In the genomic region with DNA sequence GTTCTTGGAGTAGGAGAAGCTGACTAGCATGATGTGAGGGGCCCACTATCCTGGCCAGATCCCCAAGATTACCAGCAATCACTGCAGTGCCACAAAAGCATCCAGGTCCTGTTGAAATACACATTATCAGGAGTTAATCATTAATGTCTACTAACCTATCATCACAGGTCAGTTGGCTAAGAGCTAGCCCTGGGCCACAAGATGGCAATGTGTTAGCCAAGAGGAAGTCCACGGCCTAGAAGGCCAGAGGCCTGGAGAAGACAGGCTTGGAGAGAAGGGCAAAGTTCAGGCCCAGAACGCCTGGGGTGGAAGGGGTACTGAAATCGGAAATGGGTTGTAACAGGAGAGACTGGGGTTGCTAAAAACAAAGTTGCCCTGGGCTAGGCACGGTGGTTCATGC, we compare ENCODE assay signal across 25 cellular contexts. TPM values are rescaled to one million over a fixed set of nuclear protein-coding genes. Genes with fewer than 3 reads are reported as not detected.
DNase-seq lines count a peak whose midpoint lies in the region; ATAC-seq and TF ChIP-seq lines count a peak whose summit lies in the region.
"Had no signal": no experiment of that assay in that cellular context is flagged by ENCODE, and none has a peak within 500 bp of the region (broad histone marks: within the 10 kb centered on the region; RNA-seq: fewer than 3 reads in every experiment).

No MANE protein-coding gene starts in this region.

- DNase-seq in DMS53 (lab: John Stamatoyannopoulos, UW) (peak; percentile 60), chondrocyte (ENCODE audit: low spot score) (peak; percentile 38), NCI-H345 (lab: John Stamatoyannopoulos, UW) (no peak), GM19238 (ENCODE audit: insufficient read length, low spot score) (no peak)
- DNase-seq: C1 segment of cervical spinal cord; CD4-positive, alpha-beta memory T cell; COR-L47; KBM-7; MV-4-11; NCI-H1105; NCI-H1436 treated with DMSO at 0.1 percent for 48 hours; NCI-H1930; NCI-H2107; NCI-H446; NCI-H526; SHP77 treated with DMSO at 0.1 percent for 48 hours; T-helper 1 cell had no signal

- H3K9ac ChIP-seq in liver (ENCODE audit: low read depth in 1 of 2, low read length in 2 of 2) = no peak overlapping the region

- H3K4me1 Mint-ChIP-seq in chondrocyte (ENCODE audit: low read depth) = no peaks in the 10 kb centered on the region
- H3K4me1 Mint-ChIP-seq: CD4-positive, alpha-beta memory T cell had no signal

- no peaks in the 10 kb centered on the region for H3K27me3 ChIP-seq in liver (ENCODE audit: control insufficient read depth in 4 of 4, insufficient read depth in 4 of 4, low read length in 3 of 4)

- ATAC-seq in GM18511 (IDR thresholded peaks at IDR 0.05; ENCODE audit: unreplicated experiment) = no peak
- no peak for ATAC-seq in GM18867 (IDR thresholded peaks at IDR 0.05; ENCODE audit: unreplicated experiment)
- ATAC-seq: Panc1 had no signal

- no peaks in the 10 kb centered on the region for H3K36me3 Mint-ChIP-seq in chondrocyte (ENCODE audit: low read depth)
- H3K36me3 Mint-ChIP-seq: CD4-positive, alpha-beta memory T cell had no signal

- no peak overlapping the region for H3K27ac Mint-ChIP-seq in chondrocyte (ENCODE audit: unreplicated experiment)
- H3K27ac Mint-ChIP-seq: CD4-positive, alpha-beta memory T cell had no signal

- H3K4me3 ChIP-seq in liver (ENCODE audit: low read depth in 1 of 3, low read length in 3 of 3) = no peak overlapping the region

- TF ChIP-seq CTCF in chondrocyte (IDR thresholded peaks at IDR 0.05) (no peak), liver (IDR thresholded peaks at IDR 0.05; ENCODE audit: low read depth, low read length, missing input control) (no peak)

- 39% methylated on average over 4 of the region's 4 CpGs for WGBS in liver

- TF ChIP-seq RAD21 in liver (IDR thresholded peaks at IDR 0.05) = peak; percentile 19 to 57

- no peaks in the 10 kb centered on the region for H3K9me3 Mint-ChIP-seq in chondrocyte (ENCODE audit: low read depth)
- H3K9me3 Mint-ChIP-seq: CD4-positive, alpha-beta memory T cell had no signal

- no peaks in the 10 kb centered on the region for H3K27me3 Mint-ChIP-seq in chondrocyte (ENCODE audit: low read depth)
- H3K27me3 Mint-ChIP-seq: CD4-positive, alpha-beta memory T cell had no signal

- no peaks in the 10 kb centered on the region for H3K36me3 ChIP-seq in liver (ENCODE audit: control insufficient read depth in 4 of 4, insufficient read depth in 3 of 4, low read depth in 1 of 4, low read length in 3 of 4)

- H3K9me3 ChIP-seq in liver (ENCODE audit: control insufficient read depth in 4 of 4, low read length in 3 of 4) = no peaks in the 10 kb centered on the region

- H3K27ac ChIP-seq in liver (ENCODE audit: low read depth in 1 of 2, low read length in 2 of 2) = peak overlapping the region in 1 of 2 donors; percentile 67

- H3K4me3 Mint-ChIP-seq in chondrocyte (ENCODE audit: unreplicated experiment) = no peak overlapping the region
- H3K4me3 Mint-ChIP-seq: CD4-positive, alpha-beta memory T cell had no signal

- peaks cover 0 to 14% (median 10%) of the 10 kb centered on the region in 4 donors for H3K4me1 ChIP-seq in liver (ENCODE audit: control insufficient read depth in 4 of 4, insufficient read depth in 4 of 4, low read length in 3 of 4)

TF ChIP-seq in liver, 16 proteins besides CTCF, POLR2A, EP300 and RAD21:
- TF ChIP-seq, protein P1, sequence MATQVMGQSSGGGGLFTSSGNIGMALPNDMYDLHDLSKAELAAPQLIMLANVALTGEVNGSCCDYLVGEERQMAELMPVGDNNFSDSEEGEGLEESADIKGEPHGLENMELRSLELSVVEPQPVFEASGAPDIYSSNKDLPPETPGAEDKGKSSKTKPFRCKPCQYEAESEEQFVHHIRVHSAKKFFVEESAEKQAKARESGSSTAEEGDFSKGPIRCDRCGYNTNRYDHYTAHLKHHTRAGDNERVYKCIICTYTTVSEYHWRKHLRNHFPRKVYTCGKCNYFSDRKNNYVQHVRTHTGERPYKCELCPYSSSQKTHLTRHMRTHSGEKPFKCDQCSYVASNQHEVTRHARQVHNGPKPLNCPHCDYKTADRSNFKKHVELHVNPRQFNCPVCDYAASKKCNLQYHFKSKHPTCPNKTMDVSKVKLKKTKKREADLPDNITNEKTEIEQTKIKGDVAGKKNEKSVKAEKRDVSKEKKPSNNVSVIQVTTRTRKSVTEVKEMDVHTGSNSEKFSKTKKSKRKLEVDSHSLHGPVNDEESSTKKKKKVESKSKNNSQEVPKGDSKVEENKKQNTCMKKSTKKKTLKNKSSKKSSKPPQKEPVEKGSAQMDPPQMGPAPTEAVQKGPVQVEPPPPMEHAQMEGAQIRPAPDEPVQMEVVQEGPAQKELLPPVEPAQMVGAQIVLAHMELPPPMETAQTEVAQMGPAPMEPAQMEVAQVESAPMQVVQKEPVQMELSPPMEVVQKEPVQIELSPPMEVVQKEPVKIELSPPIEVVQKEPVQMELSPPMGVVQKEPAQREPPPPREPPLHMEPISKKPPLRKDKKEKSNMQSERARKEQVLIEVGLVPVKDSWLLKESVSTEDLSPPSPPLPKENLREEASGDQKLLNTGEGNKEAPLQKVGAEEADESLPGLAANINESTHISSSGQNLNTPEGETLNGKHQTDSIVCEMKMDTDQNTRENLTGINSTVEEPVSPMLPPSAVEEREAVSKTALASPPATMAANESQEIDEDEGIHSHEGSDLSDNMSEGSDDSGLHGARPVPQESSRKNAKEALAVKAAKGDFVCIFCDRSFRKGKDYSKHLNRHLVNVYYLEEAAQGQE (IDR thresholded peaks at IDR 0.05) = no peak
- TF ChIP-seq RXRA (IDR thresholded peaks at IDR 0.05) (peak; percentile 58 to 69), YY1 (IDR thresholded peaks at IDR 0.05) (peak; percentile 57), HNF4A (conservative IDR thresholded peaks at IDR 0.05) (peak; percentile 74), SP1 (IDR thresholded peaks at IDR 0.05) (peak; percentile 73), GABPA (IDR thresholded peaks at IDR 0.05 in 1 of 2, conservative IDR thresholded peaks at IDR 0.05 in 1 of 2) (no peak), TAF1 (conservative IDR thresholded peaks at IDR 0.05) (no peak)

RNA-seq across cellular contexts. Expression of a gene that starts 19.9 kb away (rescaled TPM):
- total RNA-seq in chondrocyte (not detected in 3 replicates), liver (not detected)
- not detected for polyA plus RNA-seq in liver
- total RNA-seq: A673; CD4-positive, alpha-beta memory T cell; HT1080; LHCN-M2; MCF 10A had no signal
- polyA plus RNA-seq: CD4-positive, alpha-beta memory T cell had no signal

Comparison
In these comparisons a context has a peak if more than half of its experiments do, and no peak if none do; other contexts are left out.
1. DNase-seq: peak in DMS53 (single experiment) and chondrocyte (single experiment); none in NCI-H345 (single experiment) and GM19238 (single experiment).